In the genomic region with DNA sequence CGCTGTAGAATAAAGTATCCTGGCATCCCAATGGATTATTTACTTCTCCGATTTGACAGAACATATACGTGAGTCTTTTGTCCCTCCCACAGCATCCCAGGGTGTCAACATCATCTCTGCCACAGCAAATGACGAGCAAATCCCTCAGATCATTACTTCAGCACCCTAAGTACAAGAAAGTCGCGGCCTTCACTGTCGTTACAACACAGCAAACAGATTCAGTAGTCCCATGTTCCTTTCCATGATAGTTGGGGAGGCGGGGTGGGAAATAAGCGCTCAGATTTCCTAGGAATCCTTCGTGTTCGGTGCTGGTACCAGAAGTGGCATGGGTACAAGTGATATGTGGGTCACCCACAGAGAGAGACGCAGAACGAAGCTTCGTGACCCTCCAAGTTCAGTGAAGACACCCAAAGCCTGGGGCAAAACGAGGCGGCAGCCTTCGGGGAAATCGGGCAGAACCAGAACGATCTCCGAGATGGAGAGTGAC, we compare ENCODE assay signal across 1 cellular context.
TF ChIP-seq lines count a peak whose summit lies in the region.

No MANE protein-coding gene starts in this region.

TF ChIP-seq in HEK293, 187 proteins besides CTCF, POLR2A, EP300 and RAD21 (continued from another document):
- TF ChIP-seq ZBTB20 (tag by site-specific recombination; IDR thresholded peaks at IDR 0.05) (peak; percentile 46), KLF1 (tag by site-specific recombination; IDR thresholded peaks at IDR 0.05) (no peak), PRDM1 (tag by site-specific recombination; IDR thresholded peaks at IDR 0.05) (peak; percentile 80), ZIC2 (tag by site-specific recombination; IDR thresholded peaks at IDR 0.05) (0 out of 2 replicates have a peak, but pooled peaks have one; percentile 6), ZNF24 (tag by site-specific recombination; IDR thresholded peaks at IDR 0.05) (peak; percentile 83)
